Comparison of ENCODE assay signal across 18 cellular contexts in genomic region chr4:40831462-40831861, GRCh38.
DNase-seq lines count a peak whose midpoint lies in the region; ATAC-seq and TF ChIP-seq lines count a peak whose summit lies in the region.
"Had no signal": no experiment of that assay in that cellular context is flagged by ENCODE, and none has a peak within 500 bp of the region (broad histone marks: within the 10 kb centered on the region; RNA-seq: fewer than 3 reads in every experiment).

No MANE protein-coding gene starts in this region.

- intact Hi-C loops in cardiac septum (cut with DNase I), result no loop called here
- intact Hi-C loops in left ventricle myocardium superior (cut with micrococcal nuclease), result no loop called here

- DNase-seq in cardiac septum (ENCODE audit: low spot score) (peak; percentile 19), left ventricle myocardium superior (no peak), hippocampal formation (lab: John Stamatoyannopoulos, UW) (peak; percentile 48 to 65), pons (ENCODE audit: low spot score) (peak; percentile 92), GM13977 (ENCODE audit: low spot score) (no peak), ACHN (no peak), SIG-M5 treated with dmso at 0.1 percent for 504 hours (lab: John Stamatoyannopoulos, UW; ENCODE audit: unreplicated experiment) (no peak)
- DNase-seq: 8988T; CD8-positive, alpha-beta memory T cell; DND-41; HFFc6; KBM-7; MV-4-11; NCI-H1417 treated with DMSO at 0.1 percent for 48 hours; NCI-H1930; NCI-H510A treated with DMSO at 0.1 percent for 48 hours had no signal

- TF ChIP-seq CTCF in GM13977 (IDR thresholded peaks at IDR 0.05; ENCODE audit: extremely low read depth, insufficient read depth, missing control alignments), result no peak

- in situ Hi-C loops in GM13977 (cut with MboI; ENCODE audit: low pct_unique_long_range_greater_than_20kb, low sequenced_read_pairs, unreplicated experiment) (no loop called here), ACHN (cut with HindIII; ENCODE audit: low pct_ligation_motif_present, low pct_unique_long_range_greater_than_20kb, low sequenced_read_pairs) (no loop called here)

- ATAC-seq in left ventricle myocardium superior (no peak), HG03469 (IDR thresholded peaks at IDR 0.05; ENCODE audit: unreplicated experiment) (no peak)
- ATAC-seq: Panc1 had no signal

Comparison
In these comparisons a context has a peak if more than half of its experiments do, and no peak if none do; other contexts are left out.
1. DNase-seq: peak in cardiac septum (single experiment), hippocampal formation (2 of 2) and pons (single experiment); none in left ventricle myocardium superior (single experiment), GM13977 (single experiment), ACHN (single experiment) and SIG-M5 treated with dmso at 0.1 percent for 504 hours (single experiment).